Comparison of ENCODE assay signal across 8 cellular contexts in genomic region chr6:106097368-106098231, GRCh38. TPM values are rescaled to one million over a fixed set of nuclear protein-coding genes. Genes with fewer than 3 reads are reported as not detected.
A peak's percentile ranks its signal among the peaks of the same experiment; 100 is the strongest.
DNase-seq lines count a peak whose midpoint lies in the region; ATAC-seq and TF ChIP-seq lines count a peak whose summit lies in the region.

No MANE protein-coding gene starts in this region.

- TF ChIP-seq POLR2A in body of pancreas (IDR thresholded peaks at IDR 0.05) = peak in 1 of 3 donors; percentile 13

- H3K36me3 ChIP-seq in ACC112 (ENCODE audit: insufficient read depth, low read length) (no peaks in the 10 kb centered on the region), SK-N-SH (replicated peaks in 1 of 2; ENCODE audit: control insufficient read depth in 1 of 2, insufficient read depth in 2 of 2, low read length in 1 of 2) (peaks cover 12 to 24% of the 10 kb centered on the region in 2 experiments), body of pancreas (replicated peaks in 1 of 2; ENCODE audit: insufficient read depth in 1 of 2, low read depth in 2 of 2) (no peaks in the 10 kb centered on the region), kidney epithelial cell (ENCODE audit: control insufficient read depth, insufficient read depth, low read length) (no peaks in the 10 kb centered on the region)

- peak overlapping the region; percentile 44; the same call in 1 of the 2 replicates for H3K9ac ChIP-seq in SK-N-SH

- TF ChIP-seq CTCF in SK-N-SH (IDR thresholded peaks at IDR 0.05) (no peak), body of pancreas (IDR thresholded peaks at IDR 0.05) (no peak), kidney epithelial cell (IDR thresholded peaks at IDR 0.05; ENCODE audit: insufficient read depth, low read length, poor library complexity, severe bottlenecking) (no peak)

- DNase-seq in SK-N-SH (no peak), body of pancreas (peak in 1 of 4 donors; percentile 42), kidney epithelial cell (ENCODE audit: low read depth) (no peak), substantia nigra (lab: John Stamatoyannopoulos, UW) (peak in 2 of 49 donors; percentile 8 to 14), ureter (ENCODE audit: low spot score) (no peak)

- H3K9me2 ChIP-seq in SK-N-SH = no peaks in the 10 kb centered on the region

- no peak for TF ChIP-seq EP300 in SK-N-SH (IDR thresholded peaks at IDR 0.05; ENCODE audit: borderline replicate concordance in 1 of 2, low read depth in 1 of 2, low read length in 1 of 2)

- intact Hi-C loops in body of pancreas (cut with DNase I) = no loop called here

- 39% methylated on average over 19 of the region's 19 CpGs for WGBS in SK-N-SH (ENCODE audit: low lambda C conversion rate)
- WGBS in body of pancreas, 2 donors = 17 to 20% methylated on average over 19 of the region's 19 CpGs

- H3K4me3 ChIP-seq in ACC112 (ENCODE audit: low read depth, low read length) = peak overlapping the region; percentile 86
- peak overlapping the region; percentile 40 to 43; a peak in 3 of 4 replicates for H3K4me3 ChIP-seq in SK-N-SH (ENCODE audit: low read depth in 2 of 2, low read length in 1 of 2)
- H3K4me3 ChIP-seq in body of pancreas = peak overlapping the region in 1 of 2 donors; percentile 4
- H3K4me3 ChIP-seq in kidney epithelial cell (ENCODE audit: low read depth, low read length) = peak overlapping the region; percentile 18

- H3K4me1 ChIP-seq in ACC112 (ENCODE audit: control insufficient read depth, insufficient read depth, low read length, unreplicated experiment) (no peaks in the 10 kb centered on the region), SK-N-SH (ENCODE audit: control insufficient read depth in 1 of 2, insufficient read depth in 2 of 2, low read depth in 1 of 2, low read length in 1 of 2) (no peaks in the 10 kb centered on the region; a peak in 1 of 4 replicates), body of pancreas (peaks cover 13% of the 10 kb centered on the region)

- TF ChIP-seq RAD21 in SK-N-SH (IDR thresholded peaks at IDR 0.05; ENCODE audit: low read length) = no peak

- no peaks in the 10 kb centered on the region for H3K79me2 ChIP-seq in ACC112 (ENCODE audit: control insufficient read depth, insufficient read depth, low read length, unreplicated experiment)
- H3K79me2 ChIP-seq in SK-N-SH (ENCODE audit: insufficient read depth) = peaks cover 2% of the 10 kb centered on the region; the same call in 1 of the 2 replicates

- peaks cover 4% of the 10 kb centered on the region for H3F3A ChIP-seq in SK-N-SH (replicated peaks; ENCODE audit: insufficient read depth)

- H3K9me3 ChIP-seq in SK-N-SH = no peaks in the 10 kb centered on the region
- no peaks in the 10 kb centered on the region for H3K9me3 ChIP-seq in body of pancreas

- H3K27ac ChIP-seq in ACC112 (ENCODE audit: low read depth, low read length) = peak overlapping the region; percentile 61
- H3K27ac ChIP-seq in SK-N-SH (ENCODE audit: low read depth in 2 of 2, low read length in 1 of 2) = peak overlapping the region; percentile 56 to 66; a peak in 3 of 4 replicates
- peak overlapping the region; percentile 6 to 64 (median 39) for H3K27ac ChIP-seq in body of pancreas
- peak overlapping the region; percentile 10 for H3K27ac ChIP-seq in substantia nigra (ENCODE audit: low read depth, low read length, poor library complexity, severe bottlenecking)

- peak overlapping the region; percentile 67 for H3K4me2 ChIP-seq in SK-N-SH

- POLR2A ChIA-PET in SK-N-SH (lab: Yijun Ruan, JAX) = no interaction called here

- H3K27me3 ChIP-seq in ACC112 (ENCODE audit: insufficient read depth, low read length) = no peaks in the 10 kb centered on the region
- H3K27me3 ChIP-seq in SK-N-SH (ENCODE audit: insufficient read depth) = no peaks in the 10 kb centered on the region
- no peaks in the 10 kb centered on the region for H3K27me3 ChIP-seq in body of pancreas
- no peaks in the 10 kb centered on the region for H3K27me3 ChIP-seq in kidney epithelial cell (ENCODE audit: control insufficient read depth, insufficient read depth, low read length)

- CTCF ChIA-PET in SK-N-SH (lab: Yijun Ruan, JAX) = no interaction called here

- H2AFZ ChIP-seq in ACC112 (ENCODE audit: low read length, unreplicated experiment) (peak overlapping the region; percentile 85), SK-N-SH (ENCODE audit: low read depth) (peak overlapping the region; percentile 46)

- no peaks in the 10 kb centered on the region for H4K20me1 ChIP-seq in SK-N-SH (ENCODE audit: insufficient read depth)

- ATAC-seq in GM18870 (IDR thresholded peaks at IDR 0.05; ENCODE audit: unreplicated experiment) (peak; percentile 45), HG03097 (IDR thresholded peaks at IDR 0.05; ENCODE audit: low FRiP score, unreplicated experiment) (peak; percentile 45), body of pancreas (peak; percentile 51)

TF ChIP-seq in SK-N-SH, 30 proteins besides CTCF, POLR2A, EP300 and RAD21:
- no peak for TF ChIP-seq TAF1 (IDR thresholded peaks at IDR 0.05; ENCODE audit: borderline replicate concordance, low read depth, low read length)
- 0 out of 2 replicates have a peak, but pooled peaks have one; percentile 12 for TF ChIP-seq ELF1 (IDR thresholded peaks at IDR 0.05)
- no peak; the same call in 1 of the 2 replicates for TF ChIP-seq TCF12 (IDR thresholded peaks at IDR 0.05)
- no peak for TF ChIP-seq RFX5 (IDR thresholded peaks at IDR 0.05; ENCODE audit: low read length)
- no peak for TF ChIP-seq USF1 (IDR thresholded peaks at IDR 0.05; ENCODE audit: borderline replicate concordance, low read depth)
- no peak for TF ChIP-seq CHD2 (IDR thresholded peaks at IDR 0.05; ENCODE audit: low read length, partially characterized antibody)
- TF ChIP-seq, protein P1, sequence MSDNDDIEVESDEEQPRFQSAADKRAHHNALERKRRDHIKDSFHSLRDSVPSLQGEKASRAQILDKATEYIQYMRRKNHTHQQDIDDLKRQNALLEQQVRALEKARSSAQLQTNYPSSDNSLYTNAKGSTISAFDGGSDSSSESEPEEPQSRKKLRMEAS (IDR thresholded peaks at IDR 0.05; ENCODE audit: low read depth) = 0 out of 2 replicates have a peak, but pooled peaks have one; percentile 17
- no peak for TF ChIP-seq ZBTB33 (IDR thresholded peaks at IDR 0.05; ENCODE audit: borderline replicate concordance, low read depth)
- no peak for TF ChIP-seq FOSL2 (IDR thresholded peaks at IDR 0.05; ENCODE audit: borderline replicate concordance, low read depth)

RNA-seq across cellular contexts. Expression of gene PRDM1, which starts 11.5 kb away (rescaled TPM):
- polyA plus RNA-seq in SK-N-SH (2012; rRNA removed) = 2.3 and 4.0 TPM in 2 replicates
- 2.6 and 3.0 TPM in 2 replicates for polyA plus RNA-seq in SK-N-SH (2012; cell fraction: cytosol; rRNA removed)
- polyA plus RNA-seq in SK-N-SH (2012; cell fraction: nucleus; rRNA removed) = 6.7 and 8.0 TPM in 2 replicates
- total RNA-seq in body of pancreas = 1 to 10 TPM; 1.3 to 2.6 TPM
- total RNA-seq in kidney epithelial cell = 2.7 and 4.5 TPM in 2 replicates
- 18.2 TPM for total RNA-seq in ureter

Comparison
In these comparisons a context has a peak if more than half of its experiments do, and no peak if none do; other contexts are left out.
1. H3K27ac ChIP-seq: peak in every context shown above with its lines; median percentile 61 in ACC112; 61 in SK-N-SH; 39 in body of pancreas; 10 in substantia nigra.